12 cellular contexts compared by ENCODE assay signal in the genomic region with DNA sequence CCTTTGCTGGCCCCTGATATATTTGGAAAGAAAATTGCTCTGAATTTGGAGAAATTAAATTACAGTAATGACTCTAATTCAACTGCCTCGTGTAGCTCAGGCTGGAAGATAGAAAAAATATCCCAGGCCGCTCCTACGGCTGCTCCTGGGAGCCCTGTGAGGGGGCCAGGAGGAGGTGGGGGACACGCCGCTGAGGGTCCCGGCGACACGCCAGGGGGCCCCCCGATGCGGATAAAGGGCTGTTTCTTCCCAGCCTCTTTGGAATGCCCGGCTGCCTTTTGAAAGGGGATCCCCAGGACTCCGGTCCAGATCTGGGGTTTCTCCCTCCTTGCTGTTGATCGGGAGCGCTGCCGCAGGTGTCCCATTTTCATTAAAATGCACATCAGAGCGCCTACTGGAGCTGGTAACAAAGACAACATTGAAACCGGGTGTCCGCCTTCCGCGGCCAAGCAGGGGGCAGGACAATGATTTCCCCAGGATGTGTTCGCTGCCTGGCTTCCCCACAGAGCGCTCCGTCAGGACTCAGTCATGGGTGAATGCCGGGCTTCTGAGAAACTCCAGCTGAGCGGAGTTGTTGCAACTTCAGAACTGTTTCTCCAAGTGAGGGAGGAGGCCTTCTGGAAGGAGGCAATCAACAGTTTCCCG.
DNase-seq lines count a peak whose midpoint lies in the region; ATAC-seq and TF ChIP-seq lines count a peak whose summit lies in the region.
"Had no signal": no experiment of that assay in that cellular context is flagged by ENCODE, and none has a peak within 500 bp of the region (broad histone marks: within the 10 kb centered on the region; RNA-seq: fewer than 3 reads in every experiment).

No MANE protein-coding gene starts in this region.

- H3K4me1 ChIP-seq in right cardiac atrium (ENCODE audit: control insufficient read depth, insufficient read depth, low read length), result peaks cover 3% of the 10 kb centered on the region
- no peaks in the 10 kb centered on the region for H3K4me1 ChIP-seq in trophoblast cell (ENCODE audit: control insufficient read depth in 1 of 2, insufficient read depth in 2 of 2, low read length in 2 of 2)
- H3K4me1 ChIP-seq in ascending aorta, result no peaks in the 10 kb centered on the region

- H3K27ac ChIP-seq in brain microvascular endothelial cell, result peak overlapping the region; percentile 49
- H3K27ac ChIP-seq in right cardiac atrium (ENCODE audit: low read length), result no peak overlapping the region
- H3K27ac ChIP-seq in trophoblast cell (ENCODE audit: low read depth, low read length), result no peak overlapping the region
- no peak overlapping the region for H3K27ac ChIP-seq in ascending aorta

- H3K18ac ChIP-seq in trophoblast cell (ENCODE audit: low read length), result no peak overlapping the region

- H3K9me3 Mint-ChIP-seq in activated naive CD4-positive, alpha-beta T cell treated with anti-CD3 and anti-CD28 coated beads, Interleukin-2, amount 10 ng/mL, durations not matched to agents 7 days and 5 days, result no peaks in the 10 kb centered on the region

- H3K23ac ChIP-seq in trophoblast cell (ENCODE audit: low read length), result no peak overlapping the region

- H3K27ac Mint-ChIP-seq in activated naive CD4-positive, alpha-beta T cell treated with anti-CD3 and anti-CD28 coated beads, Interleukin-2, amount 10 ng/mL, durations not matched to agents 7 days and 5 days, result no peak overlapping the region

- H3K36me3 ChIP-seq in brain microvascular endothelial cell (replicated peaks), result no peaks in the 10 kb centered on the region
- no peaks in the 10 kb centered on the region for H3K36me3 ChIP-seq in trophoblast cell (ENCODE audit: control insufficient read depth in 1 of 2, insufficient read depth in 2 of 2, low read length in 2 of 2)
- no peaks in the 10 kb centered on the region for H3K36me3 ChIP-seq in ascending aorta

- CTCF ChIA-PET in activated naive CD4-positive, alpha-beta T cell treated with anti-CD3 and anti-CD28 coated beads, Interleukin-2, amount 10 ng/mL, durations not matched to agents 7 days and 5 days (lab: Charles Lee), result no interaction called here

- H3K27me3 ChIP-seq in brain microvascular endothelial cell (replicated peaks), result no peaks in the 10 kb centered on the region
- no peaks in the 10 kb centered on the region for H3K27me3 ChIP-seq in right cardiac atrium (ENCODE audit: control insufficient read depth, insufficient read depth)
- no peaks in the 10 kb centered on the region for H3K27me3 ChIP-seq in trophoblast cell (ENCODE audit: insufficient read depth, low read length)
- no peaks in the 10 kb centered on the region for H3K27me3 ChIP-seq in ascending aorta

- in situ Hi-C loops in brain microvascular endothelial cell (cut with HindIII; ENCODE audit: low pct_ligation_motif_present, low sequenced_read_pairs), result no loop called here

- H3K79me2 ChIP-seq in trophoblast cell (ENCODE audit: control insufficient read depth, insufficient read depth, low read length, poor library complexity), result no peaks in the 10 kb centered on the region

- no peak overlapping the region for H2BK120ac ChIP-seq in trophoblast cell (ENCODE audit: insufficient read depth, low read length, poor library complexity)

- DNase-seq in EH (ENCODE audit: low read depth), result peak; percentile 48
- DNase-seq in brain microvascular endothelial cell, result peak; percentile 71
- DNase-seq in right cardiac atrium, result peak; percentile 42 to 69 (median 56)
- no peak for DNase-seq in trophoblast cell
- DNase-seq in ascending aorta (ENCODE audit: low spot score in 2 of 2), result no peak
- no peak for DNase-seq in activated T-cell treated with anti-CD3 and anti-CD28 coated beads for 4 hours
- no peak for DNase-seq in activated naive CD4-positive, alpha-beta T cell treated with anti-CD3 and anti-CD28 coated beads, Interleukin-2, amount 10 ng/mL, durations not matched to agents 7 days and 5 days
- DNase-seq in NCI-H2227 treated with DMSO at 0.1 percent for 48 hours (lab: John Stamatoyannopoulos, UW), result no peak
- DNase-seq: activated CD4-positive, alpha-beta T cell treated with anti-CD3 and anti-CD28 coated beads, Interleukin-2, amount 50 U/mL, for 4 hours; NCI-H748 treated with DMSO at 0.1 percent for 48 hours; stimulated activated CD4-positive, alpha-beta T cell treated with anti-CD3 and anti-CD28 coated beads, Interleukin-2, amount 100 ng/mL, for 48 hours had no signal

- peak overlapping the region; percentile 3 for H2AFZ ChIP-seq in trophoblast cell (ENCODE audit: insufficient read depth, low read length, poor library complexity)

- no peak for TF ChIP-seq CTCF in brain microvascular endothelial cell (IDR thresholded peaks at IDR 0.05; ENCODE audit: low read depth, low read length, missing control alignments)
- TF ChIP-seq CTCF in ascending aorta (IDR thresholded peaks at IDR 0.05), result no peak

- H3K9ac ChIP-seq in trophoblast cell (ENCODE audit: low read length), result no peak overlapping the region

- H4K91ac ChIP-seq in trophoblast cell (ENCODE audit: low read depth, low read length), result no peak overlapping the region

- H3K4me1 Mint-ChIP-seq in activated naive CD4-positive, alpha-beta T cell treated with anti-CD3 and anti-CD28 coated beads, Interleukin-2, amount 10 ng/mL, durations not matched to agents 7 days and 5 days, result no peaks in the 10 kb centered on the region

- H3K14ac ChIP-seq in trophoblast cell (ENCODE audit: low read length), result no peak overlapping the region

- ATAC-seq in right cardiac atrium, result peak; percentile 40 to 84
- ATAC-seq: esophagus mucosa had no signal

- peak overlapping the region; percentile 48 for H3K4me2 ChIP-seq in trophoblast cell (ENCODE audit: low read length)

- no peak overlapping the region for H3K4ac ChIP-seq in trophoblast cell (ENCODE audit: low read depth, low read length)

- no peak overlapping the region for H2BK12ac ChIP-seq in trophoblast cell (ENCODE audit: low read length)

- no peaks in the 10 kb centered on the region for H3K36me3 Mint-ChIP-seq in activated naive CD4-positive, alpha-beta T cell treated with anti-CD3 and anti-CD28 coated beads, Interleukin-2, amount 10 ng/mL, durations not matched to agents 7 days and 5 days

- no peak overlapping the region for H4K12ac ChIP-seq in trophoblast cell (ENCODE audit: low read depth, low read length)

- H4K8ac ChIP-seq in trophoblast cell (ENCODE audit: low read depth, low read length), result no peak overlapping the region

- intact Hi-C loops in right cardiac atrium (cut with DNase I) (no loop called here), ascending aorta (cut with DNase I) (no loop called here)

- no peak overlapping the region for H2BK5ac ChIP-seq in trophoblast cell (ENCODE audit: low read depth, low read length, poor library complexity)

- H2AK5ac ChIP-seq in trophoblast cell (ENCODE audit: low read length), result no peak overlapping the region

- whole genome bisulfite sequencing in right cardiac atrium, result 17% methylated on average over 26 of the region's 26 CpGs
- WGBS in trophoblast cell (ENCODE audit: extremely low coverage, insufficient coverage, insufficient read length), result no CpG with 5 or more reads among the region's 26 CpGs

- no peak overlapping the region for H3K4me3 Mint-ChIP-seq in activated naive CD4-positive, alpha-beta T cell treated with anti-CD3 and anti-CD28 coated beads, Interleukin-2, amount 10 ng/mL, durations not matched to agents 7 days and 5 days

- peak overlapping the region; percentile 50 for H3K4me3 ChIP-seq in brain microvascular endothelial cell (ENCODE audit: low read depth, low read length)
- H3K4me3 ChIP-seq in right cardiac atrium (ENCODE audit: low read length), result no peak overlapping the region
- H3K4me3 ChIP-seq in trophoblast cell (ENCODE audit: low read depth, low read length), result no peak overlapping the region
- H3K4me3 ChIP-seq in ascending aorta, result no peak overlapping the region

- no peaks in the 10 kb centered on the region for H3K79me1 ChIP-seq in trophoblast cell (ENCODE audit: low read length)

- H3K27me3 Mint-ChIP-seq in activated naive CD4-positive, alpha-beta T cell treated with anti-CD3 and anti-CD28 coated beads, Interleukin-2, amount 10 ng/mL, durations not matched to agents 7 days and 5 days, result peaks cover 20% of the 10 kb centered on the region

- H3K9me3 ChIP-seq in right cardiac atrium (ENCODE audit: control insufficient read depth, low read length) (no peaks in the 10 kb centered on the region), trophoblast cell (ENCODE audit: insufficient read depth, low read depth, low read length) (no peaks in the 10 kb centered on the region), ascending aorta (no peaks in the 10 kb centered on the region)

Comparison
In these comparisons a context has a peak if more than half of its experiments do, and no peak if none do; other contexts are left out.
1. DNase-seq: peak in EH (single experiment), brain microvascular endothelial cell (single experiment) and right cardiac atrium (3 of 3); none in trophoblast cell (0 of 2), ascending aorta (0 of 2), activated T-cell treated with anti-CD3 and anti-CD28 coated beads for 4 hours (single experiment), activated naive CD4-positive, alpha-beta T cell treated with anti-CD3 and anti-CD28 coated beads, Interleukin-2, amount 10 ng/mL, durations not matched to agents 7 days and 5 days (single experiment) and NCI-H2227 treated with DMSO at 0.1 percent for 48 hours (single experiment).